16 cellular contexts compared by ENCODE assay signal in the genomic region with DNA sequence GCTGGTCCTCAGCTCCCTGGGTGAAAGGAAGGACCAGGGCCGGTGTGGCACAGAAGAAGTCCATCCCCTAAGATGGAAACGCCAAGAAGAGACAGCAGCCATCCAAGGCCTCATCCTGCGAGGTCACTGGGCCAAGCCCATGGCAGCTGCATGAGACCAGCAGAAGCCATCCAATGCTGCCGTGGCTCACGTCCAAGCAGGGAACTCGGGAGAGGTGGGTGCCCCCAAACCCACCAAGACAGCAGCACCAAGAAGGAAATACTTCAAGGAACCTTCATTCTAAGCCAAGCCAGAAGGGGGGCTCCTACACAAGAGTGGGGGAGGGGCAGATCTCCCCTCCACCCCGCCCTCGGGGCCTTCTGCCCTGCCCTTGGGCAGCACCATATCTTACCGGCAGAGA. TPM values are rescaled to one million over a fixed set of nuclear protein-coding genes. Genes with fewer than 3 reads are reported as not detected.
A peak's percentile ranks its signal among the peaks of the same experiment; 100 is the strongest.
DNase-seq lines count a peak whose midpoint lies in the region; ATAC-seq and TF ChIP-seq lines count a peak whose summit lies in the region.
"Had no signal": no experiment of that assay in that cellular context is flagged by ENCODE, and none has a peak within 500 bp of the region (broad histone marks: within the 10 kb centered on the region; RNA-seq: fewer than 3 reads in every experiment).

No MANE protein-coding gene starts in this region.

- no peak for TF ChIP-seq CTCF in chondrocyte (IDR thresholded peaks at IDR 0.05)
- no peak for TF ChIP-seq CTCF in lower lobe of right lung (IDR thresholded peaks at IDR 0.05)
- no peak for TF ChIP-seq CTCF in spleen (IDR thresholded peaks at IDR 0.05 in 8 of 11, conservative IDR thresholded peaks at IDR 0.05 in 3 of 11)

- no peak overlapping the region for H3K4me3 Mint-ChIP-seq in activated naive CD4-positive, alpha-beta T cell treated with anti-CD3 and anti-CD28 coated beads for 36 hours
- H3K4me3 Mint-ChIP-seq in chondrocyte (ENCODE audit: unreplicated experiment), result no peak overlapping the region
- H3K4me3 Mint-ChIP-seq in T-cell, result no peak overlapping the region
- H3K4me3 Mint-ChIP-seq: CD4-positive, CD25-positive, alpha-beta regulatory T cell; CD8-positive, alpha-beta T cell had no signal

- H3K36me3 Mint-ChIP-seq in activated naive CD4-positive, alpha-beta T cell treated with anti-CD3 and anti-CD28 coated beads for 36 hours (ENCODE audit: low read depth), result peaks cover 26% of the 10 kb centered on the region
- peaks cover 10% of the 10 kb centered on the region for H3K36me3 Mint-ChIP-seq in chondrocyte (ENCODE audit: low read depth)
- peaks cover 53% of the 10 kb centered on the region for H3K36me3 Mint-ChIP-seq in T-cell

- H3K9me3 Mint-ChIP-seq in activated naive CD4-positive, alpha-beta T cell treated with anti-CD3 and anti-CD28 coated beads for 36 hours, result no peaks in the 10 kb centered on the region
- H3K9me3 Mint-ChIP-seq in chondrocyte (ENCODE audit: low read depth) (no peaks in the 10 kb centered on the region), T-cell (no peaks in the 10 kb centered on the region)
- H3K9me3 Mint-ChIP-seq: CD4-positive, CD25-positive, alpha-beta regulatory T cell; CD8-positive, alpha-beta T cell had no signal

- intact Hi-C loops in activated naive CD4-positive, alpha-beta T cell treated with anti-CD3 and anti-CD28 coated beads for 36 hours (cut with micrococcal nuclease), result no loop called here
- intact Hi-C loops in lower lobe of right lung (cut with DNase I), result no loop called here
- intact Hi-C loops in spleen (cut with DNase I; ENCODE audit: low total_unique reads), result no loop called here

- H3K9me3 ChIP-seq in lower lobe of right lung, result no peaks in the 10 kb centered on the region
- no peaks in the 10 kb centered on the region for H3K9me3 ChIP-seq in spleen
- H3K9me3 ChIP-seq: Caco-2, HAP-1 had no signal

- H3K4me3 ChIP-seq in lower lobe of right lung (no peak overlapping the region), spleen (no peak overlapping the region)
- H3K4me3 ChIP-seq: HAP-1 had no signal

- no peak overlapping the region for H3K27ac Mint-ChIP-seq in activated naive CD4-positive, alpha-beta T cell treated with anti-CD3 and anti-CD28 coated beads for 36 hours
- H3K27ac Mint-ChIP-seq in chondrocyte (ENCODE audit: unreplicated experiment), result no peak overlapping the region
- H3K27ac Mint-ChIP-seq in T-cell, result no peak overlapping the region
- H3K27ac Mint-ChIP-seq: CD8-positive, alpha-beta T cell had no signal

- POLR2A ChIA-PET in T-cell (lab: Charles Lee), result no interaction called here

- 89 to 95% (median 89%) methylated on average over 6 to 9 of the region's 9 CpGs for WGBS in spleen, 5 donors

- H3K4me1 Mint-ChIP-seq in activated naive CD4-positive, alpha-beta T cell treated with anti-CD3 and anti-CD28 coated beads for 36 hours (ENCODE audit: low read depth), result no peaks in the 10 kb centered on the region
- H3K4me1 Mint-ChIP-seq in chondrocyte (ENCODE audit: low read depth), result no peaks in the 10 kb centered on the region
- H3K4me1 Mint-ChIP-seq in T-cell, result no peaks in the 10 kb centered on the region

- H3K27me3 ChIP-seq in lower lobe of right lung (ENCODE audit: low read depth) (no peaks in the 10 kb centered on the region), spleen (replicated peaks in 1 of 7) (no peaks in the 10 kb centered on the region)

- peak; percentile 5 for DNase-seq in activated naive CD4-positive, alpha-beta T cell treated with anti-CD3 and anti-CD28 coated beads, Interleukin-2, amount 50 U/mL, for 16 hours
- DNase-seq in activated naive CD4-positive, alpha-beta T cell treated with anti-CD3 and anti-CD28 coated beads for 36 hours, result no peak
- DNase-seq in chondrocyte (ENCODE audit: low spot score) (peak; percentile 63), lower lobe of right lung (peak; percentile 24), spleen (peak; percentile 46), T-cell (no peak), GM03348 (ENCODE audit: low spot score) (no peak)
- DNase-seq: Caco-2; CD4-positive, CD25-positive, alpha-beta regulatory T cell; CD8-positive, alpha-beta T cell; DMS153; EL; GDM1; GOT3 had no signal

- H3K27ac ChIP-seq in lower lobe of right lung (no peak overlapping the region), spleen (no peak overlapping the region)

- ATAC-seq in lower lobe of right lung (no peak), T-cell (replicated peaks in 1 of 4) (no peak), GM18909 (IDR thresholded peaks at IDR 0.05; ENCODE audit: poor library complexity, unreplicated experiment) (no peak)
- ATAC-seq: CD8-positive, alpha-beta T cell had no signal

- no peaks in the 10 kb centered on the region for H3K27me3 Mint-ChIP-seq in activated naive CD4-positive, alpha-beta T cell treated with anti-CD3 and anti-CD28 coated beads for 36 hours (ENCODE audit: low read depth)
- H3K27me3 Mint-ChIP-seq in chondrocyte (ENCODE audit: low read depth), result no peaks in the 10 kb centered on the region
- H3K27me3 Mint-ChIP-seq in T-cell, result no peaks in the 10 kb centered on the region
- H3K27me3 Mint-ChIP-seq: CD4-positive, CD25-positive, alpha-beta regulatory T cell had no signal

- no peak for TF ChIP-seq POLR2A in spleen (IDR thresholded peaks at IDR 0.05)

- CTCF ChIA-PET in activated naive CD4-positive, alpha-beta T cell treated with anti-CD3 and anti-CD28 coated beads for 36 hours (lab: Charles Lee), result no interaction called here
- CTCF ChIA-PET in T-cell (lab: Charles Lee), result interaction anchor here in 1 of 2 donors (0.5 kb wide), 1 partner anchor 228 kb away, joined by 5 read pairs; no protein-coding TSS in a partner anchor

- H3K36me3 ChIP-seq in lower lobe of right lung (no peaks in the 10 kb centered on the region), spleen (peaks cover 0 to 21% (median 2%) of the 10 kb centered on the region in 6 donors)

- no peaks in the 10 kb centered on the region for H3K4me1 ChIP-seq in lower lobe of right lung
- H3K4me1 ChIP-seq in spleen, result no peaks in the 10 kb centered on the region
- H3K4me1 ChIP-seq: Caco-2, HAP-1 had no signal

RNA-seq across cellular contexts. Expression of a gene that starts 49.6 kb away (rescaled TPM):
- total RNA-seq in activated naive CD4-positive, alpha-beta T cell treated with anti-CD3 and anti-CD28 coated beads for 36 hours, result 10 to 100 TPM; 26.5 to 34.0 TPM
- total RNA-seq in chondrocyte, result 8.4 to 18.3 TPM (median 9.3 TPM) in 3 replicates
- total RNA-seq in lower lobe of right lung, result 5.5 TPM
- total RNA-seq in spleen, result 10 to 100 TPM in 1 of 7 donors, 1 to 10 TPM in 6; 2.4 to 11.2 (median 6.6) TPM
- 1 to 10 TPM in 2 of 3 donors, under 1 TPM in 1; 0.50 to 2.6 (median 1.6) TPM for polyA plus RNA-seq in spleen
- 100 to 1,000 TPM in 1 of 5 donors, 10 to 100 TPM in 4; 23.5 to 101 (median 63.1) TPM for total RNA-seq in T-cell

Comparison
In these comparisons a context has a peak if more than half of its experiments do, and no peak if none do; other contexts are left out.
1. DNase-seq: peak in activated naive CD4-positive, alpha-beta T cell treated with anti-CD3 and anti-CD28 coated beads, Interleukin-2, amount 50 U/mL, for 16 hours (single experiment), chondrocyte (single experiment), lower lobe of right lung (single experiment) and spleen (single experiment); none in activated naive CD4-positive, alpha-beta T cell treated with anti-CD3 and anti-CD28 coated beads for 36 hours (single experiment), T-cell (0 of 34) and GM03348 (single experiment).